1 cellular context compared by ENCODE assay signal in the genomic region with DNA sequence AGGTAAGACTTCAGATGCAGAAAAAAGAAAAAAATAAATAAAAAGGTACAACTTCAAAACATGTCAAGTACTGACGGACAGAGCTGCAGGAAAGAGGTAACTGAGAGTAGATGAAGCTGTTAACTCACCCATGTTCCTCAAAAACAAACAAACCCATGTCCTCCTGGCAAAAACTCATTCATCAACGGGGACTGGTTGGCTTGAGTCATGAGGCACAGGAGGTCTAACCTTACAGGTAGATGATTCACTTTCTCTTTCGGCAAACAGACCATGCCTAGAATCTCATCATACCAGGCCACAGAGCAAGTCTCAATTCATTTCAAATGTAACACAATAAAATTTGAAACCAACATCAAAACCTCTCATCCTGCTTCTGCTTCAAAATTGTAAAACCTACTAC.
TF ChIP-seq lines count a peak whose summit lies in the region.

No MANE protein-coding gene starts in this region.

TF ChIP-seq in endothelial cell of umbilical vein, 7 proteins besides CTCF, POLR2A, EP300 and RAD21:
- no peak for TF ChIP-seq POLR2AphosphoS5 (IDR thresholded peaks at IDR 0.05; ENCODE audit: insufficient read depth, low read depth, low read length)
- TF ChIP-seq GATA2 (IDR thresholded peaks at IDR 0.05; ENCODE audit: insufficient read depth, insufficient read length, low read depth, low read length): no peak
- no peak for TF ChIP-seq JUN (IDR thresholded peaks at IDR 0.05; ENCODE audit: borderline replicate concordance, insufficient read depth, insufficient read length, low read depth)
- TF ChIP-seq FOS (IDR thresholded peaks at IDR 0.05; ENCODE audit: borderline replicate concordance, insufficient read depth, low read length): no peak
- TF ChIP-seq MAX (IDR thresholded peaks at IDR 0.05; ENCODE audit: insufficient read depth, insufficient read length): no peak
- no peak for TF ChIP-seq EZH2 (IDR thresholded peaks at IDR 0.05; ENCODE audit: borderline replicate concordance, low read depth, low read length, severe bottlenecking)
- no peak for TF ChIP-seq MYC (IDR thresholded peaks at IDR 0.05; ENCODE audit: low read depth, low read length)
